In genomic region chr6:57221936-57222683, GRCh38 we compare ENCODE assay signal across 8 cellular contexts. TPM values are rescaled to one million over a fixed set of nuclear protein-coding genes. Genes with fewer than 3 reads are reported as not detected.
DNase-seq lines count a peak whose midpoint lies in the region; ATAC-seq and TF ChIP-seq lines count a peak whose summit lies in the region.

RAB23 (minus strand) TSS chr6:57222307; CDS start chr6:57210380, 11,927 bp downstream.

- peak; percentile 90 for ATAC-seq in SK-N-SH treated with all-trans-retinoic acid at 6 μM for 48 hours

- TF ChIP-seq EP300 in ovary (IDR thresholded peaks at IDR 0.05), result no peak

- H3K4me3 ChIP-seq in ovary (peak within 1 kb of the TSS; percentile 99), thymus (ENCODE audit: low read length) (peak within 1 kb of the TSS; percentile 98)

- H3K27ac ChIP-seq in ovary (peak within 1 kb of the TSS; percentile 83 to 94), thymus (ENCODE audit: low read depth) (peak within 1 kb of the TSS; percentile 64)

- 0 to 1% (median 1%) methylated on average over 50 to 66 of the region's 66 CpGs for WGBS in ovary, 3 donors
- WGBS in thymus, result under 1% methylated on average over 66 of the region's 66 CpGs

- no peaks in the 10 kb centered on the region for H3K36me3 ChIP-seq in ovary
- H3K36me3 ChIP-seq in thymus (ENCODE audit: control insufficient read depth, insufficient read depth), result no peaks in the 10 kb centered on the region

- no peak for TF ChIP-seq CTCF in GM10266 (IDR thresholded peaks at IDR 0.05; ENCODE audit: control insufficient read depth, insufficient read depth, low read depth, missing control alignments)
- peak; percentile 54; the same call in 1 of the 2 replicates for TF ChIP-seq CTCF in HFFc6 (IDR thresholded peaks at IDR 0.05)
- TF ChIP-seq CTCF in ovary (IDR thresholded peaks at IDR 0.05), result no peak

- H3K4me1 Mint-ChIP-seq in HFFc6 (ENCODE audit: low read depth), result peaks cover 72% of the 10 kb centered on the region
- H3K4me1 Mint-ChIP-seq in activated naive CD8-positive, alpha-beta T cell treated with anti-CD3 and anti-CD28 coated beads for 36 hours, result peaks cover 14% of the 10 kb centered on the region

- H3K4me1 ChIP-seq in ovary (ENCODE audit: insufficient read depth) (peaks cover 1% of the 10 kb centered on the region), thymus (ENCODE audit: control insufficient read depth, insufficient read depth, low read length) (no peaks in the 10 kb centered on the region)

- peak; percentile 92 for DNase-seq in GM10266 (ENCODE audit: extremely low spot score)
- DNase-seq in HFFc6, result peak; percentile 70
- DNase-seq in MV-4-11 (lab: John Stamatoyannopoulos, UW), result peak; percentile 56
- DNase-seq in activated naive CD8-positive, alpha-beta T cell treated with anti-CD3 and anti-CD28 coated beads for 36 hours, result peak; percentile 87
- peak; percentile 56 to 92 (median 82) for DNase-seq in head of caudate nucleus
- DNase-seq in ovary, result peak; percentile 85 to 93 (median 90)

- peaks cover 10% of the 10 kb centered on the region; the same call in 1 of the 2 replicates for H3K9me3 Mint-ChIP-seq in HFFc6
- no peaks in the 10 kb centered on the region for H3K9me3 Mint-ChIP-seq in activated naive CD8-positive, alpha-beta T cell treated with anti-CD3 and anti-CD28 coated beads for 36 hours

- peaks cover 6% of the 10 kb centered on the region for H3K27me3 Mint-ChIP-seq in HFFc6 (ENCODE audit: insufficient read depth)
- peaks cover 56% of the 10 kb centered on the region for H3K27me3 Mint-ChIP-seq in activated naive CD8-positive, alpha-beta T cell treated with anti-CD3 and anti-CD28 coated beads for 36 hours

- H3K9me3 ChIP-seq in ovary (no peaks in the 10 kb centered on the region), thymus (ENCODE audit: control insufficient read depth) (no peaks in the 10 kb centered on the region)

- peak within 1 kb of the TSS; percentile 94 for H3K27ac Mint-ChIP-seq in HFFc6
- peak within 1 kb of the TSS; percentile 87 for H3K27ac Mint-ChIP-seq in activated naive CD8-positive, alpha-beta T cell treated with anti-CD3 and anti-CD28 coated beads for 36 hours

- intact Hi-C loops in head of caudate nucleus (cut with DNase I), result loop anchor here (5.0 to 10.0 kb wide), 2 partner anchors 50 to 93 kb away; partner anchors contain the start of genes BAG2 and PRIM2
- intact Hi-C loops in ovary (cut with DNase I), result no loop called here

- H3K27me3 ChIP-seq in ovary, result no peaks in the 10 kb centered on the region
- H3K27me3 ChIP-seq in thymus (ENCODE audit: control insufficient read depth, insufficient read depth), result no peaks in the 10 kb centered on the region

- peaks cover 37% of the 10 kb centered on the region for H3K36me3 Mint-ChIP-seq in HFFc6 (ENCODE audit: low read depth)
- H3K36me3 Mint-ChIP-seq in activated naive CD8-positive, alpha-beta T cell treated with anti-CD3 and anti-CD28 coated beads for 36 hours, result no peaks in the 10 kb centered on the region

- peak within 1 kb of the TSS; percentile 99 for H3K4me3 Mint-ChIP-seq in HFFc6
- peak within 1 kb of the TSS; percentile 99 for H3K4me3 Mint-ChIP-seq in activated naive CD8-positive, alpha-beta T cell treated with anti-CD3 and anti-CD28 coated beads for 36 hours

- TF ChIP-seq POLR2A in ovary (IDR thresholded peaks at IDR 0.05), result peak; percentile 87

TF ChIP-seq in SK-N-SH treated with all-trans-retinoic acid at 6 μM for 48 hours, 23 proteins besides CTCF, POLR2A, EP300 and RAD21:
- TF ChIP-seq TOX (CRISPR knock-in tag; IDR thresholded peaks at IDR 0.05; ENCODE audit: borderline replicate concordance) (no peak), POU6F1 (CRISPR knock-in tag; IDR thresholded peaks at IDR 0.05; ENCODE audit: borderline replicate concordance, low read depth) (no peak), TSHZ2 (CRISPR knock-in tag; IDR thresholded peaks at IDR 0.05) (no peak), TCF4 (CRISPR knock-in tag; IDR thresholded peaks at IDR 0.05; ENCODE audit: borderline replicate concordance) (no peak)
TF ChIP-seq in SK-N-SH treated with all-trans-retinoic acid at 6 μM for 48 hours: peak in this region for 0.

RNA-seq across cellular contexts. Expression of gene RAB23, which starts in this region (rescaled TPM):
- total RNA-seq in HFFc6 (2021; fragmentation: NEBNext Ultra II Directional; extraction: Animal tissue kit (Norgen Biotek cat#: 25700)), result 10 to 100 TPM; 23.1 to 30.3 (median 28.9) TPM
- total RNA-seq in activated naive CD8-positive, alpha-beta T cell treated with anti-CD3 and anti-CD28 coated beads for 36 hours, result 1 to 10 TPM; 1.2 to 1.5 TPM
- 10 to 100 TPM; 14.2 to 24.7 (median 15.8) TPM for total RNA-seq in ovary
- polyA plus RNA-seq in ovary, result 10 to 100 TPM; 16.7 to 31.0 TPM
- polyA plus RNA-seq in thymus, result 5.8 TPM

Comparison
In these comparisons a context has a peak if more than half of its experiments do, and no peak if none do; other contexts are left out.
1. Peak in every context shown above with its lines: DNase-seq, ATAC-seq, H3K4me3 ChIP-seq and H3K27ac ChIP-seq.
2. RNA of gene RAB23 (total RNA-seq): 23.1 to 30.3 TPM in HFFc6 and 14.2 to 24.7 TPM in ovary; 1.2 to 1.5 TPM in activated naive CD8-positive, alpha-beta T cell treated with anti-CD3 and anti-CD28 coated beads for 36 hours; every median in the first group is over 4 times any median in the second.